1 cellular context compared by ENCODE assay signal in the genomic region with DNA sequence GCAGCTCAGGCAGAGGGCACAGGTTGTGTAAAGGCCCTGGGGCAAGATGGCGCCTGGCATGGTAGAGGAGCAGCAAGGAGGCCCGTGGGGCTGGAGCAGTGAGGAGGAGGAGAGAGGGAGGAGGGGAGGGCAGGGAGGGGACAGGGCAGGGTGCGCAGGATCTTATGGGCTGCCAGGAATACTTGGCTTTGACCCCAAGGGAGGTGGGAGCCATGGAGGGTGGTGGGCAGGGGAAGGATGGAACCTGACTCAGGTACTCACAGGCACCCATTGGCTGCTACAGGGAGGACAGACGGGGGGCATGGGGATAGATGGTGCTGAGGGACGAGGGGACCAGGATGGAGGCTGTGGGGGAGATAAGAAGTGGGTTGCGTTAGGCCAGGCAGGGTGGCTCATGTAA.
TF ChIP-seq lines count a peak whose summit lies in the region.

No MANE protein-coding gene starts in this region.

TF ChIP-seq in GM23338, 12 proteins besides CTCF, POLR2A, EP300 and RAD21 (continued from another document):
- TF ChIP-seq, protein P1, sequence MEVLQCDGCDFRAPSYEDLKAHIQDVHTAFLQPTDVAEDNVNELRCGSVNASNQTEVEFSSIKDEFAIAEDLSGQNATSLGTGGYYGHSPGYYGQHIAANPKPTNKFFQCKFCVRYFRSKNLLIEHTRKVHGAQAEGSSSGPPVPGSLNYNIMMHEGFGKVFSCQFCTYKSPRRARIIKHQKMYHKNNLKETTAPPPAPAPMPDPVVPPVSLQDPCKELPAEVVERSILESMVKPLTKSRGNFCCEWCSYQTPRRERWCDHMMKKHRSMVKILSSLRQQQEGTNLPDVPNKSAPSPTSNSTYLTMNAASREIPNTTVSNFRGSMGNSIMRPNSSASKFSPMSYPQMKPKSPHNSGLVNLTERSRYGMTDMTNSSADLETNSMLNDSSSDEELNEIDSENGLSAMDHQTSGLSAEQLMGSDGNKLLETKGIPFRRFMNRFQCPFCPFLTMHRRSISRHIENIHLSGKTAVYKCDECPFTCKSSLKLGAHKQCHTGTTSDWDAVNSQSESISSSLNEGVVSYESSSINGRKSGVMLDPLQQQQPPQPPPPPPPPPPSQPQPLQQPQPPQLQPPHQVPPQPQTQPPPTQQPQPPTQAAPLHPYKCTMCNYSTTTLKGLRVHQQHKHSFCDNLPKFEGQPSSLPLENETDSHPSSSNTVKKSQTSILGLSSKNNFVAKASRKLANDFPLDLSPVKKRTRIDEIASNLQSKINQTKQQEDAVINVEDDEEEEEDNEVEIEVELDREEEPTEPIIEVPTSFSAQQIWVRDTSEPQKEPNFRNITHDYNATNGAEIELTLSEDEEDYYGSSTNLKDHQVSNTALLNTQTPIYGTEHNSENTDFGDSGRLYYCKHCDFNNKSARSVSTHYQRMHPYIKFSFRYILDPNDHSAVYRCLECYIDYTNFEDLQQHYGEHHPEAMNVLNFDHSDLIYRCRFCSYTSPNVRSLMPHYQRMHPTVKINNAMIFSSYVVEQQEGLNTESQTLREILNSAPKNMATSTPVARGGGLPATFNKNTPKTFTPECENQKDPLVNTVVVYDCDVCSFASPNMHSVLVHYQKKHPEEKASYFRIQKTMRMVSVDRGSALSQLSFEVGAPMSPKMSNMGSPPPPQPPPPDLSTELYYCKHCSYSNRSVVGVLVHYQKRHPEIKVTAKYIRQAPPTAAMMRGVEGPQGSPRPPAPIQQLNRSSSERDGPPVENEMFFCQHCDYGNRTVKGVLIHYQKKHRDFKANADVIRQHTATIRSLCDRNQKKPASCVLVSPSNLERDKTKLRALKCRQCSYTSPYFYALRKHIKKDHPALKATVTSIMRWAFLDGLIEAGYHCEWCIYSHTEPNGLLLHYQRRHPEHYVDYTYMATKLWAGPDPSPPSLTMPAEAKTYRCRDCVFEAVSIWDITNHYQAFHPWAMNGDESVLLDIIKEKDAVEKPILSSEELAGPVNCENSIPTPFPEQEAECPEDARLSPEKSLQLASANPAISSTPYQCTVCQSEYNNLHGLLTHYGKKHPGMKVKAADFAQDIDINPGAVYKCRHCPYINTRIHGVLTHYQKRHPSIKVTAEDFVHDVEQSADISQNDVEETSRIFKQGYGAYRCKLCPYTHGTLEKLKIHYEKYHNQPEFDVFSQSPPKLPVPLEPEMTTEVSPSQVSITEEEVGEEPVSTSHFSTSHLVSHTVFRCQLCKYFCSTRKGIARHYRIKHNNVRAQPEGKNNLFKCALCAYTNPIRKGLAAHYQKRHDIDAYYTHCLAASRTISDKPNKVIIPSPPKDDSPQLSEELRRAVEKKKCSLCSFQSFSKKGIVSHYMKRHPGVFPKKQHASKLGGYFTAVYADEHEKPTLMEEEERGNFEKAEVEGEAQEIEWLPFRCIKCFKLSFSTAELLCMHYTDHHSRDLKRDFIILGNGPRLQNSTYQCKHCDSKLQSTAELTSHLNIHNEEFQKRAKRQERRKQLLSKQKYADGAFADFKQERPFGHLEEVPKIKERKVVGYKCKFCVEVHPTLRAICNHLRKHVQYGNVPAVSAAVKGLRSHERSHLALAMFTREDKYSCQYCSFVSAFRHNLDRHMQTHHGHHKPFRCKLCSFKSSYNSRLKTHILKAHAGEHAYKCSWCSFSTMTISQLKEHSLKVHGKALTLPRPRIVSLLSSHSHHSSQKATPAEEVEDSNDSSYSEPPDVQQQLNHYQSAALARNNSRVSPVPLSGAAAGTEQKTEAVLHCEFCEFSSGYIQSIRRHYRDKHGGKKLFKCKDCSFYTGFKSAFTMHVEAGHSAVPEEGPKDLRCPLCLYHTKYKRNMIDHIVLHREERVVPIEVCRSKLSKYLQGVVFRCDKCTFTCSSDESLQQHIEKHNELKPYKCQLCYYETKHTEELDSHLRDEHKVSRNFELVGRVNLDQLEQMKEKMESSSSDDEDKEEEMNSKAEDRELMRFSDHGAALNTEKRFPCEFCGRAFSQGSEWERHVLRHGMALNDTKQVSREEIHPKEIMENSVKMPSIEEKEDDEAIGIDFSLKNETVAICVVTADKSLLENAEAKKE (CRISPR knock-in tag; IDR thresholded peaks at IDR 0.05): no peak
- TF ChIP-seq, protein P2, sequence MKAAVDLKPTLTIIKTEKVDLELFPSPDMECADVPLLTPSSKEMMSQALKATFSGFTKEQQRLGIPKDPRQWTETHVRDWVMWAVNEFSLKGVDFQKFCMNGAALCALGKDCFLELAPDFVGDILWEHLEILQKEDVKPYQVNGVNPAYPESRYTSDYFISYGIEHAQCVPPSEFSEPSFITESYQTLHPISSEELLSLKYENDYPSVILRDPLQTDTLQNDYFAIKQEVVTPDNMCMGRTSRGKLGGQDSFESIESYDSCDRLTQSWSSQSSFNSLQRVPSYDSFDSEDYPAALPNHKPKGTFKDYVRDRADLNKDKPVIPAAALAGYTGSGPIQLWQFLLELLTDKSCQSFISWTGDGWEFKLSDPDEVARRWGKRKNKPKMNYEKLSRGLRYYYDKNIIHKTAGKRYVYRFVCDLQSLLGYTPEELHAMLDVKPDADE (IDR thresholded peaks at IDR 0.05): no peak
TF ChIP-seq in GM23338: peak in this region for 0.
